In the genomic region with DNA sequence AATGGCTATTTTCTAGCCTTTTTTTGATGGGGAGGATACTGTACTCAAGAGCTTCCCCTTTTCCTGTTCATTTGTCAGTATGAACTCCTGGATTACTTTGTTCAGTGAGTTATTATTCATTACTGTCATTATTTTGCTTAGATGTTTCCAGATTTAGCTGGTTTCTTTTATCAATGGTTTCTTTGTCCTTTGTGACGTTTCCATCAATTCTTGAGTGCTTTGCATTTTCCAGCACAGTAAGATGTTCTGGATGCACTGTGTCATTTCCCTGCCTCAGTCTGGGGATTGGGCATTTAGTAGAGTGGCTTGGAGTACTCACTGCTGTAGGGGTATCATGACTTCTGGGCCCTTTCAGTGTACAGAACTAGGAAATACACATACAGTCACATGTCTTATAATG, we compare ENCODE assay signal across 18 cellular contexts.
"Had no signal": no experiment of that assay in that cellular context is flagged by ENCODE, and none has a peak within 500 bp of the region (broad histone marks: within the 10 kb centered on the region; RNA-seq: fewer than 3 reads in every experiment).

No MANE protein-coding gene starts in this region.

- H3K9me3 ChIP-seq: SJSA1, SK-N-SH had no signal

- DNase-seq: KBM-7, NCI-H1092 treated with DMSO at 0.1 percent for 48 hours, NCI-H1436, NCI-H187, NCI-H2029, NCI-H2081 treated with DMSO at 0.1 percent for 48 hours, NCI-H2171, NCI-H226, NCI-H446, NCI-H510A, NCI-H524 treated with DMSO at 0.1 percent for 48 hours, NCI-H69, NCI-H774, Right ventricle myocardium superior, RPMI8226, SIG-M5, SK-N-SH had no signal
